Comparison of ENCODE assay signal across 13 cellular contexts in the genomic region with DNA sequence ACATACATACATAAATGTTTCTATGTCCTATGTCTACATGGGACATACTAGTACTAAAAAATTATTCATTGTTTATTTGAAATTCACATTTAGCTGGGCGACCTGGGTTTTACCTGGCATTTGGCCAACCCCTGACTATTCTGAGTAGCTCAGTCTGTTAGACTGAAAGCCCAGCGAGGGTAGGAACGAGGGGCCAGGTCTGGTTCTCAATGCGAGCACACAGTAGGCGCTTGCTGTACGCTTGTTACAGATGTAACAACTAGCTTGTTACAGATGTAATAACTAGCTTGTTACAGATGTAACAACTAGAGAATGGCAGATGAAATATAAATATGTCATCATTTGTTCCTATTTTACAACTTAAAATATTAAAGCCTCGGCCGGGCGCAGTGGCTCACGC. TPM values are rescaled to one million over a fixed set of nuclear protein-coding genes. Genes with fewer than 3 reads are reported as not detected.
DNase-seq lines count a peak whose midpoint lies in the region; ATAC-seq and TF ChIP-seq lines count a peak whose summit lies in the region.
"Had no signal": no experiment of that assay in that cellular context is flagged by ENCODE, and none has a peak within 500 bp of the region (broad histone marks: within the 10 kb centered on the region; RNA-seq: fewer than 3 reads in every experiment).

No MANE protein-coding gene starts in this region.

- peak overlapping the region; percentile 21 for H3K4me3 Mint-ChIP-seq in activated CD4-positive, alpha-beta T cell treated with anti-CD3 and anti-CD28 coated beads, Interleukin-2, amount 10 ng/mL, durations not matched to agents 24 days and 14 days
- H3K4me3 Mint-ChIP-seq in stimulated activated memory B cell treated with anti-CD40 and anti-IgM and Interleukin-4, amounts not matched to agents 10 μg/mL and 1 μg/mL and 100 μg/mL, for 72 hours = no peak overlapping the region

- H3K4me2 ChIP-seq in OCI-LY7 (ENCODE audit: low read length) = peak overlapping the region; percentile 97

- CTCF ChIA-PET in OCI-LY7 (lab: Charles Lee; ENCODE audit: unreplicated experiment) = no interaction called here

- H2AFZ ChIP-seq in OCI-LY7 (ENCODE audit: low read length) = no peak overlapping the region

- H3K36me3 ChIP-seq in OCI-LY7 (ENCODE audit: insufficient read depth, low read length) = peaks cover 11% of the 10 kb centered on the region; the same call in 1 of the 2 replicates

- BruUV-seq in OCI-LY7 (replicated peaks; lab: Mats Ljungman, UMichigan) = no TSS peak

- no peak overlapping the region for H3K27ac Mint-ChIP-seq in activated CD4-positive, alpha-beta T cell treated with anti-CD3 and anti-CD28 coated beads, Interleukin-2, amount 10 ng/mL, durations not matched to agents 24 days and 14 days
- H3K27ac Mint-ChIP-seq in stimulated activated memory B cell treated with anti-CD40 and anti-IgM and Interleukin-4, amounts not matched to agents 10 μg/mL and 1 μg/mL and 100 μg/mL, for 72 hours = no peak overlapping the region

- H3K4me3 ChIP-seq in OCI-LY7 (ENCODE audit: low read depth, low read length, poor library complexity, severe bottlenecking) = no peak overlapping the region
- H3K4me3 ChIP-seq in epithelial cell of proximal tubule (ENCODE audit: low read depth, low read length) = peak overlapping the region; percentile 98
- H3K4me3 ChIP-seq in skin epidermis = peak overlapping the region in 1 of 7 experiments; percentile 53

- H3K79me2 ChIP-seq in OCI-LY7 (ENCODE audit: insufficient read depth, low read depth, low read length) = peaks cover 12% of the 10 kb centered on the region; the same call in 1 of the 2 replicates

- H3K9me2 ChIP-seq in OCI-LY7 (ENCODE audit: insufficient read depth, low read length) = no peaks in the 10 kb centered on the region

- H3K4me1 Mint-ChIP-seq in activated CD4-positive, alpha-beta T cell treated with anti-CD3 and anti-CD28 coated beads, Interleukin-2, amount 10 ng/mL, durations not matched to agents 24 days and 14 days = peaks cover 30% of the 10 kb centered on the region
- H3K4me1 Mint-ChIP-seq in stimulated activated memory B cell treated with anti-CD40 and anti-IgM and Interleukin-4, amounts not matched to agents 10 μg/mL and 1 μg/mL and 100 μg/mL, for 72 hours = peaks cover 48% of the 10 kb centered on the region

- no peaks in the 10 kb centered on the region for H3K9me3 ChIP-seq in OCI-LY7 (ENCODE audit: low read length)

- no peak for ATAC-seq in stimulated activated memory B cell treated with anti-CD40 and anti-IgM and Interleukin-4, amounts not matched to agents 10 μg/mL and 1 μg/mL and 100 μg/mL, for 72 hours

- peak; percentile 60 for DNase-seq in activated CD4-positive, alpha-beta T cell treated with anti-CD3 and anti-CD28 coated beads, Interleukin-2, amount 10 ng/mL, durations not matched to agents 24 days and 14 days
- DNase-seq in activated CD4-positive, alpha-beta T cell treated with anti-CD3 and anti-CD28 coated beads, Interleukin-2, amount 50 U/mL, for 1 hour = no peak
- DNase-seq in OCI-LY7 (ENCODE audit: low spot score) (no peak), epithelial cell of proximal tubule (ENCODE audit: low read depth) (no peak), globus pallidus (ENCODE audit: low spot score) (no peak), NCI-H82 treated with DMSO at 0.1 percent for 48 hours (lab: John Stamatoyannopoulos, UW; ENCODE audit: unreplicated experiment) (no peak)
- DNase-seq: activated CD8-positive, alpha-beta memory T cell treated with anti-CD3 and anti-CD28 coated beads for 24 hours; left ventricle myocardium superior; NCI-H187 treated with DMSO at 0.1 percent for 48 hours; SHP77; small intestine had no signal

- peaks cover 3% of the 10 kb centered on the region for H3K27me3 Mint-ChIP-seq in activated CD4-positive, alpha-beta T cell treated with anti-CD3 and anti-CD28 coated beads, Interleukin-2, amount 10 ng/mL, durations not matched to agents 24 days and 14 days
- H3K27me3 Mint-ChIP-seq in stimulated activated memory B cell treated with anti-CD40 and anti-IgM and Interleukin-4, amounts not matched to agents 10 μg/mL and 1 μg/mL and 100 μg/mL, for 72 hours = peaks cover 29% of the 10 kb centered on the region

- POLR2A ChIA-PET in OCI-LY7 (lab: Charles Lee) = interaction anchor here (0.9 to 1.0 kb wide), 2 partner anchors 26 to 84 kb away, joined by 3 to 5 read pairs; a partner anchor contains a TSS

- intact Hi-C loops in activated CD4-positive, alpha-beta T cell treated with anti-CD3 and anti-CD28 coated beads, Interleukin-2, amount 10 ng/mL, durations not matched to agents 24 days and 14 days (cut with micrococcal nuclease) = no loop called here
- intact Hi-C loops in OCI-LY7 (cut with micrococcal nuclease; ENCODE audit: unreplicated experiment) = loop anchor here (1.0 kb wide), 1 partner anchor 43 kb away; no protein-coding TSS in a partner anchor

- H3K27ac ChIP-seq in OCI-LY7 (ENCODE audit: low read depth, low read length, poor library complexity, severe bottlenecking) (no peak overlapping the region), skin epidermis (peak overlapping the region in 12 of 21 experiments; percentile 16 to 94 (median 85))

- H4K20me1 ChIP-seq in OCI-LY7 (ENCODE audit: insufficient read depth, low read length) = peaks cover 7% of the 10 kb centered on the region; the same call in 1 of the 2 replicates

- no peaks in the 10 kb centered on the region for H3K9me3 Mint-ChIP-seq in activated CD4-positive, alpha-beta T cell treated with anti-CD3 and anti-CD28 coated beads, Interleukin-2, amount 10 ng/mL, durations not matched to agents 24 days and 14 days
- peaks cover 2% of the 10 kb centered on the region for H3K9me3 Mint-ChIP-seq in stimulated activated memory B cell treated with anti-CD40 and anti-IgM and Interleukin-4, amounts not matched to agents 10 μg/mL and 1 μg/mL and 100 μg/mL, for 72 hours

- H3K36me3 Mint-ChIP-seq in activated CD4-positive, alpha-beta T cell treated with anti-CD3 and anti-CD28 coated beads, Interleukin-2, amount 10 ng/mL, durations not matched to agents 24 days and 14 days (ENCODE audit: low read depth) = peaks cover 12% of the 10 kb centered on the region
- H3K36me3 Mint-ChIP-seq in stimulated activated memory B cell treated with anti-CD40 and anti-IgM and Interleukin-4, amounts not matched to agents 10 μg/mL and 1 μg/mL and 100 μg/mL, for 72 hours = peaks cover 5% of the 10 kb centered on the region

- peaks cover 39% of the 10 kb centered on the region for H3K4me1 ChIP-seq in OCI-LY7 (ENCODE audit: insufficient read depth, low read length, poor library complexity, severe bottlenecking)

- no peak for TF ChIP-seq CTCF in OCI-LY7 (conservative IDR thresholded peaks at IDR 0.05; ENCODE audit: low read length)
- TF ChIP-seq CTCF in epithelial cell of proximal tubule (conservative IDR thresholded peaks at IDR 0.05; ENCODE audit: low read depth, low read length) = no peak

RNA-seq across cellular contexts. Expression of a gene that starts 0.9 kb away (rescaled TPM):
- total RNA-seq in activated CD4-positive, alpha-beta T cell treated with anti-CD3 and anti-CD28 coated beads, Interleukin-2, amount 10 ng/mL, durations not matched to agents 24 days and 14 days = 6.6 and 7.1 TPM in 2 replicates
- total RNA-seq in OCI-LY7 (2014; rRNA removed; shearing (Covaris generic)) = 4.3 and 5.9 TPM in 2 replicates
- total RNA-seq in OCI-LY7 (2022) (12.8 and 13.5 TPM in 2 replicates), epithelial cell of proximal tubule (3.3 and 6.6 TPM in 2 replicates)

RNA-seq across cellular contexts. Expression of a gene that starts 1.8 kb away (rescaled TPM):
- total RNA-seq in activated CD4-positive, alpha-beta T cell treated with anti-CD3 and anti-CD28 coated beads, Interleukin-2, amount 10 ng/mL, durations not matched to agents 24 days and 14 days = 69.9 and 70.3 TPM in 2 replicates
- total RNA-seq in OCI-LY7 (2014; rRNA removed; shearing (Covaris generic)) = 83.2 and 103 TPM in 2 replicates
- total RNA-seq in OCI-LY7 (2022) = 104 and 113 TPM in 2 replicates
- 22.7 and 79.5 TPM in 2 replicates for total RNA-seq in epithelial cell of proximal tubule

RNA-seq across cellular contexts. Expression of a gene that starts 26.2 kb away (rescaled TPM):
- total RNA-seq in activated CD4-positive, alpha-beta T cell treated with anti-CD3 and anti-CD28 coated beads, Interleukin-2, amount 10 ng/mL, durations not matched to agents 24 days and 14 days = 37.9 and 38.2 TPM in 2 replicates
- 36.6 and 39.2 TPM in 2 replicates for total RNA-seq in OCI-LY7 (2014; rRNA removed; shearing (Covaris generic))
- 48.8 and 57.9 TPM in 2 replicates for total RNA-seq in OCI-LY7 (2022)
- total RNA-seq in epithelial cell of proximal tubule = 35.6 and 47.0 TPM in 2 replicates

RNA-seq across cellular contexts. Expression of a gene that starts 29.9 kb away (rescaled TPM):
- 101 and 103 TPM in 2 replicates for total RNA-seq in activated CD4-positive, alpha-beta T cell treated with anti-CD3 and anti-CD28 coated beads, Interleukin-2, amount 10 ng/mL, durations not matched to agents 24 days and 14 days
- 174 and 182 TPM in 2 replicates for total RNA-seq in OCI-LY7 (2014; rRNA removed; shearing (Covaris generic))
- 168 and 173 TPM in 2 replicates for total RNA-seq in OCI-LY7 (2022)
- 121 and 161 TPM in 2 replicates for total RNA-seq in epithelial cell of proximal tubule

RNA-seq across cellular contexts. Expression of a gene that starts 32.4 kb away (rescaled TPM):
- 5.6 and 6.5 TPM in 2 replicates for total RNA-seq in activated CD4-positive, alpha-beta T cell treated with anti-CD3 and anti-CD28 coated beads, Interleukin-2, amount 10 ng/mL, durations not matched to agents 24 days and 14 days
- 11.6 TPM in 2 replicates for total RNA-seq in OCI-LY7 (2014; rRNA removed; shearing (Covaris generic))
- total RNA-seq in OCI-LY7 (2022) (17.3 and 18.9 TPM in 2 replicates), epithelial cell of proximal tubule (10.3 and 20.9 TPM in 2 replicates)
